Comparison of ENCODE assay signal across 34 cellular contexts in genomic region chr17:66557886-66558285, GRCh38.
"Had no signal": no experiment of that assay in that cellular context is flagged by ENCODE, and none has a peak within 500 bp of the region (broad histone marks: within the 10 kb centered on the region; RNA-seq: fewer than 3 reads in every experiment).

No MANE protein-coding gene starts in this region.

- H3K36me3 Mint-ChIP-seq: mesothelial cell of epicardium; naive B cell; stimulated activated memory B cell treated with anti-CD40 and anti-IgM and Interleukin-4, amounts not matched to agents 10 μg/mL and 1 μg/mL and 100 μg/mL, for 72 hours had no signal

- H3K4me3 Mint-ChIP-seq: mesothelial cell of epicardium; naive B cell; neural crest cell; stimulated activated memory B cell treated with anti-CD40 and anti-IgM and Interleukin-4, amounts not matched to agents 10 μg/mL and 1 μg/mL and 100 μg/mL, for 72 hours had no signal

- H3K27me3 Mint-ChIP-seq: brain had no signal

- H3K4me1 ChIP-seq: ascending aorta, colonic mucosa, gastrocnemius medialis, parathyroid adenoma, psoas muscle, thyroid gland, upper lobe of right lung had no signal

- H3K4me3 ChIP-seq: ascending aorta, cardiac muscle cell, colonic mucosa, gastrocnemius medialis, hepatocyte, psoas muscle, smooth muscle cell, stomach, thyroid gland, upper lobe of right lung had no signal

- H3K36me3 ChIP-seq: ascending aorta, cardiac muscle cell, colonic mucosa, gastrocnemius medialis, stomach, thyroid gland, upper lobe of right lung, WERI-Rb-1 had no signal

- H3K27me3 ChIP-seq: ascending aorta, cardiac muscle cell, colonic mucosa, gastrocnemius medialis, hepatocyte, stomach, thyroid gland, upper lobe of right lung had no signal

- H3K9me3 Mint-ChIP-seq: activated naive CD4-positive, alpha-beta T cell treated with anti-CD3 and anti-CD28 coated beads, Interleukin-2, amount 50 U/mL, for 72 hours; naive B cell had no signal

- H3K4me1 Mint-ChIP-seq: mesothelial cell of epicardium; naive B cell; neural crest cell; stimulated activated memory B cell treated with anti-CD40 and anti-IgM and Interleukin-4, amounts not matched to agents 10 μg/mL and 1 μg/mL and 100 μg/mL, for 72 hours had no signal

- DNase-seq: activated CD4-positive, alpha-beta T cell treated with anti-CD3 and anti-CD28 coated beads for 48 hours; activated CD4-positive, alpha-beta T cell treated with anti-CD3 and anti-CD28 coated beads, Interleukin-2, amount 50 U/mL, for 48 hours; activated CD8-positive, alpha-beta memory T cell treated with anti-CD3 and anti-CD28 coated beads, Interleukin-2, amount 50 U/mL, for 48 hours; activated naive CD4-positive, alpha-beta T cell; activated T-cell treated with anti-CD3 and anti-CD28 coated beads, Interleukin-2, amount 50 U/mL, for 48 hours; cerebellar nuclear complex; colonic mucosa; effector CD8-positive, alpha-beta T cell; gastrocnemius medialis; left cardiac atrium; mammary epithelial cell; naive B cell; nucleus accumbens; psoas muscle; stimulated activated CD4-positive, alpha-beta T cell treated with anti-CD3 and anti-CD28 coated beads, Interleukin-1b, Interleukin-23, amount 100 ng/mL, for 48 hours; stimulated activated CD4-positive, alpha-beta T cell treated with anti-CD3 and anti-CD28 coated beads, Interleukin-4, amount 100 ng/mL, for 4 hours; stimulated activated CD8-positive, alpha-beta memory T cell treated with anti-CD3 and anti-CD28 coated beads, Interleukin-4, amount 100 ng/mL, for 48 hours; stomach; T-helper 1 cell; T1000; thyroid gland; upper lobe of right lung; WERI-Rb-1 had no signal

- H3K9me3 ChIP-seq: ascending aorta, colonic mucosa, gastrocnemius medialis, psoas muscle, stomach, thyroid gland, upper lobe of right lung had no signal

- H3K27ac ChIP-seq: ascending aorta, cardiac muscle cell, colonic mucosa, epithelial cell of prostate, gastrocnemius medialis, hepatocyte, parathyroid adenoma, psoas muscle, stomach, thyroid gland, upper lobe of right lung, WERI-Rb-1 had no signal

- H3K27ac Mint-ChIP-seq: mesothelial cell of epicardium; naive B cell; stimulated activated memory B cell treated with anti-CD40 and anti-IgM and Interleukin-4, amounts not matched to agents 10 μg/mL and 1 μg/mL and 100 μg/mL, for 72 hours had no signal
